9 cellular contexts compared by ENCODE assay signal in genomic region chr17:58336456-58337094, GRCh38. TPM values are rescaled to one million over a fixed set of nuclear protein-coding genes. Genes with fewer than 3 reads are reported as not detected.
DNase-seq lines count a peak whose midpoint lies in the region; ATAC-seq, FAIRE-seq and TF ChIP-seq lines count a peak whose summit lies in the region.
"Had no signal": no experiment of that assay in that cellular context is flagged by ENCODE, and none has a peak within 500 bp of the region (broad histone marks: within the 10 kb centered on the region; RNA-seq: fewer than 3 reads in every experiment).

No MANE protein-coding gene starts in this region.

- H3K36me3 Mint-ChIP-seq in T-helper 1 cell treated with Interleukin-12 subunit alpha and Interleukin-12 subunit beta and Interleukin-4 antibody, amounts not matched to agents 30 μg/mL and 1 μg/mL, for 36 hours (ENCODE audit: low read depth), result peaks cover 36% of the 10 kb centered on the region

- DNase-seq in fibroblast of peridontal ligament (ENCODE audit: extremely low read depth) (peak; percentile 47), small intestine (no peak), sciatic nerve (ENCODE audit: low spot score) (no peak)
- DNase-seq in effector CD4-positive, alpha-beta T cell, result no peak

- peaks cover 0 to 4% of the 10 kb centered on the region in 2 donors for H3K4me1 ChIP-seq in small intestine (ENCODE audit: control insufficient read depth in 2 of 2, insufficient read depth in 1 of 2, low read depth in 1 of 2, low read length in 1 of 2)

- no peaks in the 10 kb centered on the region for H3K9me3 Mint-ChIP-seq in T-helper 1 cell treated with Interleukin-12 subunit alpha and Interleukin-12 subunit beta and Interleukin-4 antibody, amounts not matched to agents 30 μg/mL and 1 μg/mL, for 36 hours

- peak overlapping the region; percentile 96 for H3K27ac Mint-ChIP-seq in T-helper 1 cell treated with Interleukin-12 subunit alpha and Interleukin-12 subunit beta and Interleukin-4 antibody, amounts not matched to agents 30 μg/mL and 1 μg/mL, for 36 hours

- no peak for FAIRE-seq in small intestine (lab: Jason Lieb, UNC)
- FAIRE-seq: TTC549 had no signal

- H3K27me3 Mint-ChIP-seq in T-helper 1 cell treated with Interleukin-12 subunit alpha and Interleukin-12 subunit beta and Interleukin-4 antibody, amounts not matched to agents 30 μg/mL and 1 μg/mL, for 36 hours (ENCODE audit: low read depth), result peaks cover 6% of the 10 kb centered on the region

- H3K27ac ChIP-seq in small intestine (ENCODE audit: low read depth in 1 of 2, low read length in 1 of 2), result peak overlapping the region; percentile 75 to 98

- no peaks in the 10 kb centered on the region for H3K9me3 ChIP-seq in small intestine (ENCODE audit: control insufficient read depth, low read depth)

- no peaks in the 10 kb centered on the region for H3K36me3 ChIP-seq in small intestine (ENCODE audit: control insufficient read depth in 2 of 2, insufficient read depth in 2 of 2, low read length in 2 of 2)

- no peak for ATAC-seq in GM21515 (IDR thresholded peaks at IDR 0.05; ENCODE audit: unreplicated experiment)
- ATAC-seq in sciatic nerve, result no peak
- no peak for ATAC-seq in HG02973 (IDR thresholded peaks at IDR 0.05; ENCODE audit: unreplicated experiment)

- no peaks in the 10 kb centered on the region for H3K27me3 ChIP-seq in small intestine (ENCODE audit: control insufficient read depth in 2 of 2, insufficient read depth in 2 of 2, low read length in 2 of 2)

- no peak overlapping the region for H3K4me3 ChIP-seq in small intestine (ENCODE audit: low read depth in 1 of 2, low read length in 2 of 2)

- H3K4me1 Mint-ChIP-seq in T-helper 1 cell treated with Interleukin-12 subunit alpha and Interleukin-12 subunit beta and Interleukin-4 antibody, amounts not matched to agents 30 μg/mL and 1 μg/mL, for 36 hours (ENCODE audit: low read depth), result peaks cover 52% of the 10 kb centered on the region

- intact Hi-C loops in sciatic nerve (cut with DNase I), result no loop called here

- WGBS in small intestine, 3 donors, result 20 to 29% (median 22%) methylated on average over 5 of the region's 5 CpGs

- H3K4me3 Mint-ChIP-seq in T-helper 1 cell treated with Interleukin-12 subunit alpha and Interleukin-12 subunit beta and Interleukin-4 antibody, amounts not matched to agents 30 μg/mL and 1 μg/mL, for 36 hours, result peak overlapping the region; percentile 99

- peak; percentile 47 for TF ChIP-seq POLR2A in GM15510 (IDR thresholded peaks at IDR 0.05; ENCODE audit: borderline replicate concordance, extremely low read depth, insufficient read length)

RNA-seq across cellular contexts. Expression of gene TSPOAP1, which starts 8.0 kb away (rescaled TPM):
- polyA plus RNA-seq in small intestine, result 1 to 10 TPM in 2 of 3 donors, under 1 TPM in 1; 0.89 to 3.1 (median 2.2) TPM
- 17.8 TPM for total RNA-seq in sciatic nerve

RNA-seq across cellular contexts. Expression of gene SUPT4H1, which starts 15.4 kb away (rescaled TPM):
- 10 to 100 TPM; 70.3 to 79.8 (median 79.6) TPM for polyA plus RNA-seq in small intestine
- total RNA-seq in sciatic nerve, result 62.2 TPM

RNA-seq across cellular contexts. Expression of gene MPO, which starts 55.8 kb away (rescaled TPM):
- polyA plus RNA-seq in small intestine, result under 1 TPM in 1 of 3 donors, not detected in 2; 0.12 TPM
- 2.0 TPM for total RNA-seq in sciatic nerve
